In the genomic region with DNA sequence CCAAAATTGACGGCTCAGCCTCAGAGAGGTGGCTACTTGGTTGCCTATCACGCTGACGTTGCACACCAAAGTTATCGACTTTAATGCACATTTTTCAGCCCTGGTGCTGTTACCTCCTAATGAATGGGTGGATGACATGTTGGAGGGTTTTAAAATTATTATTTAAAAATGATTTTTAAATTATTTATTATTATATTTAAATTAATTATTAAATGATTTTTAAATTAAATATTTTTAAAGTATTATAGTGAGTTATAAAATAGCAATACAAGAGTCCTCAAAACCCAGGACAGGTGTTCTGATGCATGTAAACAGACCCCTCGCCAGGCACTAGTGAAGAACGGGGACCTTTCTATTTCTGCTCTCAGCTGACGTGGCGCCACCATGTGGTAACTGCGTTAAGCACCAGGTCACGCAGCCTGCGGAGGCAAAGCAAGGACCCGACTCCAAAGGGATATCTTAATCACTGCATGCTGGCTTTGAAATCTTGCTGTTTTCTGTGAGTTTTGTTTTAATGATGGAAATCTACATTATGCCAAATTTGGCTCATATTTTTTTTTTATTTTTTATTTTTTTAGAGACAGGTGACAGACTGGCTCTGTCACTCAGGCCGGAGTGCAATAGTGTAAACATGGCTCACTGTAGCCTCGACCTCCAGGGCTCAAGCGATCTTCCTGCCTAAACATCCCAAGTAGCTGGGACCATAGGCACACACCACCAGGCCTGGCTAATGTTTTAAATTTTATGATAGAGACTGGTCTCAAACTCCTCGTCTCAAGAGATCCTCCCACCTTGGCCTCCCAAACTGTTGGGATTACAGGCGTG, we compare ENCODE assay signal across 7 cellular contexts. TPM values are rescaled to one million over a fixed set of nuclear protein-coding genes. Genes with fewer than 3 reads are reported as not detected.
A peak's percentile ranks its signal among the peaks of the same experiment; 100 is the strongest.
DNase-seq lines count a peak whose midpoint lies in the region; ATAC-seq, FAIRE-seq and TF ChIP-seq lines count a peak whose summit lies in the region.

No MANE protein-coding gene starts in this region.

- peak; percentile 69 for TF ChIP-seq RAD21 in GM12878 (IDR thresholded peaks at IDR 0.05; ENCODE audit: insufficient read depth, low read depth, low read length)

- no peaks in the 10 kb centered on the region for H3K27me3 ChIP-seq in GM12878 (replicated peaks in 1 of 2; ENCODE audit: control insufficient read depth in 2 of 2, insufficient read depth in 2 of 2, low read length in 1 of 2)

- TF ChIP-seq POLR2A in GM12878 (IDR thresholded peaks at IDR 0.05; ENCODE audit: low read depth, low read length): no peak

- no peak for TF ChIP-seq EP300 in GM12878 (IDR thresholded peaks at IDR 0.05; ENCODE audit: borderline replicate concordance in 1 of 2, control insufficient read depth in 1 of 2, low read depth in 2 of 2, low read length in 2 of 2)

- BruUV-seq in GM12878 (replicated peaks; lab: Mats Ljungman, UMichigan): no TSS peak

- TF ChIP-seq CTCF in GM12864 (IDR thresholded peaks at IDR 0.05; ENCODE audit: low read depth, low read length, missing control alignments) (peak; percentile 80), GM12878 (IDR thresholded peaks at IDR 0.05 in 2 of 3, conservative IDR thresholded peaks at IDR 0.05 in 1 of 3; ENCODE audit: control insufficient read depth in 2 of 3, extremely low read depth in 1 of 3, insufficient read depth in 1 of 3, low read depth in 3 of 3, low read length in 3 of 3) (peak; percentile 69 to 80 (median 75))

- FAIRE-seq in GM12878 (lab: Jason Lieb, UNC): no peak

- POLR2A ChIA-PET in GM12878 (lab: Charles Lee): no interaction called here

- RAD21 ChIA-PET in GM12878 (lab: Charles Lee; ENCODE audit: unreplicated experiment): interaction anchor here (0.9 kb wide), 1 partner anchor 117 kb away, joined by 3 read pairs; no protein-coding TSS in a partner anchor

- intact Hi-C loops in GM12878 (cut with micrococcal nuclease; ENCODE audit: unreplicated experiment): loop anchor here (1.0 kb wide), 1 partner anchor 178 kb away; no protein-coding TSS in a partner anchor

- in situ Hi-C loops in GM12878 (cut with MboI): no loop called here

- H3K36me3 ChIP-seq in GM12878 (ENCODE audit: control insufficient read depth in 2 of 2, insufficient read depth in 2 of 2, low read length in 1 of 2): peaks cover 0 to 5% of the 10 kb centered on the region in 2 experiments; a peak in 2 of 4 replicates

- no peak overlapping the region for H3K4me3 ChIP-seq in GM12864 (ENCODE audit: low read depth, low read length)
- no peak overlapping the region for H3K4me3 ChIP-seq in GM12878

- no peaks in the 10 kb centered on the region for H3K4me1 ChIP-seq in GM12878 (ENCODE audit: control insufficient read depth, insufficient read depth, low read length)

- H3K79me2 ChIP-seq in GM12878 (ENCODE audit: control insufficient read depth, insufficient read depth, low read length): no peaks in the 10 kb centered on the region

- ATAC-seq in GM12878 (peak; percentile 94), HG02571 (IDR thresholded peaks at IDR 0.05; ENCODE audit: unreplicated experiment) (no peak)

- H3K9me3 ChIP-seq in GM12878 (replicated peaks; ENCODE audit: control insufficient read depth, insufficient read depth, low read length): no peaks in the 10 kb centered on the region

- H2AFZ ChIP-seq in GM12878 (ENCODE audit: control insufficient read depth, low read depth, low read length): no peak overlapping the region

- H4K20me1 ChIP-seq in GM12878 (ENCODE audit: control insufficient read depth, insufficient read depth): no peaks in the 10 kb centered on the region

- no peak overlapping the region for H3K9ac ChIP-seq in GM12878 (ENCODE audit: control insufficient read depth, insufficient read depth, low read length)

- CTCF ChIA-PET in GM12878 (lab: Yijun Ruan, JAX): interaction anchor here (0.7 to 1.5 kb wide), 5 partner anchors 12 to 1695 kb away, joined by 3 to 4 read pairs (median 3); no protein-coding TSS in a partner anchor

- WGBS in GM12878 (ENCODE audit: insufficient coverage, insufficient replicate concordance, low lambda C conversion rate, missing lambda C conversion rate): 60% methylated on average over 17 of the region's 17 CpGs

- no peak for DNase-seq in GM12864 (ENCODE audit: low read depth)
- DNase-seq in NCI-H1436 (lab: John Stamatoyannopoulos, UW): peak; percentile 54
- DNase-seq in T follicular helper cell (ENCODE audit: low read depth): peak; percentile 19
- no peak for DNase-seq in GM12878 (ENCODE audit: low read depth, low spot score)
- peak; percentile 47 for DNase-seq in iris pigment epithelial cell (ENCODE audit: low read depth)
- peak; percentile 48 for DNase-seq in stimulated activated CD4-positive, alpha-beta T cell treated with anti-CD3 and anti-CD28 coated beads, Interleukin-4, amount 100 ng/mL, for 1 hour

- SMC1A ChIA-PET in GM12878 (lab: Charles Lee; ENCODE audit: uncharacterized antibody, unreplicated experiment): no interaction called here

- no peak overlapping the region for H3K27ac ChIP-seq in GM12878 (ENCODE audit: control insufficient read depth, insufficient read depth)

- H3K4me2 ChIP-seq in GM12878 (ENCODE audit: control insufficient read depth, insufficient read depth): no peak overlapping the region

RNA-seq across cellular contexts. Expression of a gene that starts 22.6 kb away (rescaled TPM):
- 9.2 and 9.5 TPM in 2 replicates for total RNA-seq in GM12878 (2013; cell fraction: nucleolus; rRNA removed)
- total RNA-seq in GM12878 (2014; rRNA removed): 7.6 and 8.7 TPM in 2 replicates
- total RNA-seq in GM12878 (2014; rRNA removed; fragmentation: Illumina TruSeq; extraction: Trizol): 6.3 and 6.5 TPM in 2 replicates
- 8.5 and 10.8 TPM in 2 replicates for total RNA-seq in GM12878 (2021)
- 5.6 TPM for polyA plus RNA-seq in GM12878 (2011; ENCODE audit: low read depth)
- polyA plus RNA-seq in GM12878 (2011; rRNA removed): 10.1 and 14.6 TPM in 2 replicates
- polyA plus RNA-seq in GM12878 (2011; cell fraction: cytosol; rRNA removed): 20.3 and 21.5 TPM in 2 replicates
- polyA plus RNA-seq in GM12878 (2011; cell fraction: nucleus; rRNA removed): 17.7 and 18.3 TPM in 2 replicates
- polyA plus RNA-seq in GM12878 (2012): 6.6 and 6.7 TPM in 2 replicates
- polyA plus RNA-seq in GM12878 (2014; fragmentation: Illumina TruSeq; extraction: Trizol): 7.9 and 8.2 TPM in 2 replicates
- polyA plus RNA-seq in GM12878 (2014; fragmentation: Nextera tagmentation; extraction: Ambion mirVana): 1 to 10 TPM; 2.7 to 3.9 TPM
- polyA plus RNA-seq in GM12878 (2014; rRNA removed): 8.8 and 9.8 TPM in 2 replicates
- polyA plus RNA-seq in GM12878 (2016; fragmentation: Nextera tagmentation; extraction: Ambion mirVana): 1 to 10 TPM; 7.2 to 7.6 TPM
- 13.1 and 16.9 TPM in 2 replicates for polyA minus RNA-seq in GM12878 (2011; rRNA and poly(A)+ RNA removed)
- 10.6 and 11.2 TPM in 2 replicates for polyA minus RNA-seq in GM12878 (2011; cell fraction: cytosol; rRNA and poly(A)+ RNA removed)
- polyA minus RNA-seq in GM12878 (2011; cell fraction: nucleus; rRNA and poly(A)+ RNA removed): 4.2 and 6.9 TPM in 2 replicates

RNA-seq across cellular contexts. Expression of a gene that starts 25.2 kb away (rescaled TPM):
- 36.5 and 37.0 TPM in 2 replicates for total RNA-seq in GM12878 (2013; cell fraction: nucleolus; rRNA removed)
- total RNA-seq in GM12878 (2014; rRNA removed) (12.2 and 12.7 TPM in 2 replicates), GM12878 (2014; rRNA removed; fragmentation: Illumina TruSeq; extraction: Trizol) (9.4 and 10.3 TPM in 2 replicates), GM12878 (2021) (10.3 and 11.8 TPM in 2 replicates)
- 2.7 TPM for polyA plus RNA-seq in GM12878 (2011; ENCODE audit: low read depth)
- polyA plus RNA-seq in GM12878 (2011; rRNA removed) (8.6 and 10.6 TPM in 2 replicates), GM12878 (2014; fragmentation: Illumina TruSeq; extraction: Trizol) (8.5 and 10.7 TPM in 2 replicates), GM12878 (2014; fragmentation: Nextera tagmentation; extraction: Ambion mirVana) (1 to 10 TPM; 2.4 to 4.4 TPM), GM12878 (2014; rRNA removed) (7.0 and 7.1 TPM in 2 replicates), GM12878 (2016; fragmentation: Nextera tagmentation; extraction: Ambion mirVana) (1 to 10 TPM; 6.8 to 6.9 TPM)
- 5.0 and 7.7 TPM in 2 replicates for polyA plus RNA-seq in GM12878 (2011; cell fraction: cytosol; rRNA removed)
- polyA plus RNA-seq in GM12878 (2011; cell fraction: nucleus; rRNA removed): 7.1 and 10.2 TPM in 2 replicates
- 3.7 and 5.3 TPM in 2 replicates for polyA plus RNA-seq in GM12878 (2012)
- 10.9 and 16.5 TPM in 2 replicates for polyA minus RNA-seq in GM12878 (2011; rRNA and poly(A)+ RNA removed)
- polyA minus RNA-seq in GM12878 (2011; cell fraction: cytosol; rRNA and poly(A)+ RNA removed): 7.1 and 10.0 TPM in 2 replicates
- 2.9 and 6.0 TPM in 2 replicates for polyA minus RNA-seq in GM12878 (2011; cell fraction: nucleus; rRNA and poly(A)+ RNA removed)

RNA-seq across cellular contexts. Expression of a gene that starts 25.5 kb away (rescaled TPM):
- not detected in 2 replicates for total RNA-seq in GM12878 (2013; cell fraction: nucleolus; rRNA removed)
- total RNA-seq in GM12878 (2014; rRNA removed) (not detected in 2 replicates), GM12878 (2014; rRNA removed; fragmentation: Illumina TruSeq; extraction: Trizol) (not detected in 2 replicates), GM12878 (2021) (0.27 TPM in 1 of 2 replicates, not detected in the other)
- not detected for polyA plus RNA-seq in GM12878 (2011; ENCODE audit: low read depth)
- polyA plus RNA-seq in GM12878 (2011; rRNA removed) (not detected in 2 replicates), GM12878 (2014; fragmentation: Illumina TruSeq; extraction: Trizol) (not detected in 2 replicates), GM12878 (2014; fragmentation: Nextera tagmentation; extraction: Ambion mirVana) (not detected), GM12878 (2014; rRNA removed) (not detected in 2 replicates), GM12878 (2016; fragmentation: Nextera tagmentation; extraction: Ambion mirVana) (not detected)
- not detected in 2 replicates for polyA plus RNA-seq in GM12878 (2011; cell fraction: cytosol; rRNA removed)
- not detected in 2 replicates for polyA plus RNA-seq in GM12878 (2011; cell fraction: nucleus; rRNA removed)
- polyA plus RNA-seq in GM12878 (2012): not detected in 2 replicates
- polyA minus RNA-seq in GM12878 (2011; rRNA and poly(A)+ RNA removed): not detected in 2 replicates
- not detected in 2 replicates for polyA minus RNA-seq in GM12878 (2011; cell fraction: cytosol; rRNA and poly(A)+ RNA removed)
- polyA minus RNA-seq in GM12878 (2011; cell fraction: nucleus; rRNA and poly(A)+ RNA removed): not detected in 2 replicates

RNA-seq across cellular contexts. Expression of a gene that starts 44.9 kb away (rescaled TPM):
- not detected in 2 replicates for total RNA-seq in GM12878 (2013; cell fraction: nucleolus; rRNA removed)
- total RNA-seq in GM12878 (2014; rRNA removed) (not detected in 2 replicates), GM12878 (2014; rRNA removed; fragmentation: Illumina TruSeq; extraction: Trizol) (not detected in 2 replicates), GM12878 (2021) (0.90 and 1.5 TPM in 2 replicates)
- polyA plus RNA-seq in GM12878 (2011; ENCODE audit: low read depth): not detected
- polyA plus RNA-seq in GM12878 (2011; rRNA removed) (not detected in 2 replicates), GM12878 (2014; fragmentation: Illumina TruSeq; extraction: Trizol) (not detected in 2 replicates), GM12878 (2014; fragmentation: Nextera tagmentation; extraction: Ambion mirVana) (not detected), GM12878 (2014; rRNA removed) (not detected in 2 replicates), GM12878 (2016; fragmentation: Nextera tagmentation; extraction: Ambion mirVana) (not detected)
- not detected in 2 replicates for polyA plus RNA-seq in GM12878 (2011; cell fraction: cytosol; rRNA removed)
- polyA plus RNA-seq in GM12878 (2011; cell fraction: nucleus; rRNA removed): not detected in 2 replicates
- not detected in 2 replicates for polyA plus RNA-seq in GM12878 (2012)
- polyA minus RNA-seq in GM12878 (2011; rRNA and poly(A)+ RNA removed): not detected in 2 replicates
- polyA minus RNA-seq in GM12878 (2011; cell fraction: cytosol; rRNA and poly(A)+ RNA removed): not detected in 2 replicates
- polyA minus RNA-seq in GM12878 (2011; cell fraction: nucleus; rRNA and poly(A)+ RNA removed): not detected in 2 replicates

Comparison
In these comparisons a context has a peak if more than half of its experiments do, and no peak if none do; other contexts are left out.
1. DNase-seq: peak in NCI-H1436 (single experiment), T follicular helper cell (single experiment), iris pigment epithelial cell (single experiment) and stimulated activated CD4-positive, alpha-beta T cell treated with anti-CD3 and anti-CD28 coated beads, Interleukin-4, amount 100 ng/mL, for 1 hour (single experiment); none in GM12864 (single experiment) and GM12878 (single experiment).